Comparison of ENCODE assay signal across 25 cellular contexts in the genomic region with DNA sequence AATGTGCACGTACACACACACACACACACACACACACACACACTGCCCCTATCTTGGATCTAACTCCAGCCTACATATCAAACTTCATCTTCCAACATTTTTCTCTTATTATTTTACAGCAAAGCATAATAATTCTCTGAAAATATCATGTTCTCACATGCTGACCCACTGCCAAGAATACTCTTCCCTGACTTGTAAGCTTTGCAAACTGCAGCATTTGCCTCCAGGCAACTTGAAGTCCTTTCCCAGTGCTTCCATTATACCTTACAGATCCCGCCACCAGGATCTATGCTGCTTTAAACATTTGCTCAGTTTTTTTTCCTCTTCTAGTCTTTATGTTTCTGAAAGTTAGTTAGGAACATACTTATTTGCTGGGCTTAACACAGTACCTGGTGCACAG.
"Had no signal": no experiment of that assay in that cellular context is flagged by ENCODE, and none has a peak within 500 bp of the region (broad histone marks: within the 10 kb centered on the region; RNA-seq: fewer than 3 reads in every experiment).

No MANE protein-coding gene starts in this region.

- H3K4me3 ChIP-seq: dorsolateral prefrontal cortex, gastrocnemius medialis, ovary, psoas muscle, sigmoid colon, stomach, thoracic aorta, transverse colon, upper lobe of right lung, uterus had no signal

- H3K4me3 Mint-ChIP-seq: naive thymus-derived CD8-positive, alpha-beta T cell; nephron progenitor cell; stimulated activated effector memory CD8-positive, alpha-beta T cell treated with anti-CD3 and anti-CD28 coated beads, Interleukin-12 subunit alpha, Interleukin-12 subunit beta, amount 100 ng/mL, for 72 hours had no signal

- H3K27ac ChIP-seq: epithelial cell of prostate, gastrocnemius medialis, ovary, psoas muscle, sigmoid colon, stomach, thoracic aorta, transverse colon, upper lobe of right lung, uterus had no signal

- H3K36me3 Mint-ChIP-seq: naive thymus-derived CD8-positive, alpha-beta T cell; stimulated activated effector memory CD8-positive, alpha-beta T cell treated with anti-CD3 and anti-CD28 coated beads, Interleukin-12 subunit alpha, Interleukin-12 subunit beta, amount 100 ng/mL, for 72 hours had no signal

- H3K9me3 Mint-ChIP-seq: nephron progenitor cell had no signal

- H3K4me1 Mint-ChIP-seq: naive thymus-derived CD8-positive, alpha-beta T cell; nephron progenitor cell; stimulated activated effector memory CD8-positive, alpha-beta T cell treated with anti-CD3 and anti-CD28 coated beads, Interleukin-12 subunit alpha, Interleukin-12 subunit beta, amount 100 ng/mL, for 72 hours had no signal

- H3K27me3 ChIP-seq: dorsolateral prefrontal cortex, gastrocnemius medialis, ovary, sigmoid colon, stomach, transverse colon, upper lobe of right lung, uterus had no signal

- H3K27me3 Mint-ChIP-seq: naive thymus-derived CD8-positive, alpha-beta T cell had no signal

- H3K36me3 ChIP-seq: gastrocnemius medialis, ovary, sigmoid colon, stomach, thoracic aorta, transverse colon, upper lobe of right lung, uterus had no signal

- H3K4me1 ChIP-seq: gastrocnemius medialis, psoas muscle, sigmoid colon, stomach, transverse colon, upper lobe of right lung, uterus had no signal

- H3K27ac Mint-ChIP-seq: naive thymus-derived CD8-positive, alpha-beta T cell; nephron progenitor cell; stimulated activated effector memory CD8-positive, alpha-beta T cell treated with anti-CD3 and anti-CD28 coated beads, Interleukin-12 subunit alpha, Interleukin-12 subunit beta, amount 100 ng/mL, for 72 hours had no signal

- DNase-seq: dorsolateral prefrontal cortex; effector CD4-positive, alpha-beta T cell; gastrocnemius medialis; head of caudate nucleus; kidney; mesendoderm; naive thymus-derived CD8-positive, alpha-beta T cell; nephron progenitor cell; occipital lobe; ovary; psoas muscle; right cardiac atrium; sigmoid colon; stimulated activated CD4-positive, alpha-beta T cell treated with anti-CD3 and anti-CD28 coated beads, Interleukin-2, amount 100 ng/mL, for 24 hours; stimulated activated CD4-positive, alpha-beta T cell treated with anti-CD3 and anti-CD28 coated beads, Interleukin-4, amount 100 ng/mL, for 24 hours; stimulated activated naive CD4-positive, alpha-beta T cell treated with Interleukin-2 at 50 U/mL for 16 hours; stomach; transverse colon; upper lobe of right lung; uterus had no signal

- ATAC-seq: esophagus mucosa; gastrocnemius medialis; left lobe of liver; naive thymus-derived CD8-positive, alpha-beta T cell; psoas muscle; right cardiac atrium; stimulated activated effector memory CD8-positive, alpha-beta T cell treated with anti-CD3 and anti-CD28 coated beads, Interleukin-12 subunit alpha, Interleukin-12 subunit beta, amount 100 ng/mL, for 72 hours; upper lobe of right lung had no signal
